Comparison of ENCODE assay signal across 8 cellular contexts in genomic region chr13:52195052-52195837, GRCh38. TPM values are rescaled to one million over a fixed set of nuclear protein-coding genes. Genes with fewer than 3 reads are reported as not detected.
DNase-seq lines count a peak whose midpoint lies in the region; ATAC-seq, FAIRE-seq and TF ChIP-seq lines count a peak whose summit lies in the region.

No MANE protein-coding gene starts in this region.

- H3K4me1 ChIP-seq in BE2C (no peaks in the 10 kb centered on the region), duodenal mucosa (ENCODE audit: control insufficient read depth in 1 of 2, insufficient read depth in 2 of 2, low read length in 2 of 2) (peaks cover 4 to 12% of the 10 kb centered on the region in 2 donors)

- ATAC-seq in GM19395 (IDR thresholded peaks at IDR 0.05; ENCODE audit: unreplicated experiment): peak; percentile 70

- H3K36me3 ChIP-seq in BE2C (0 out of 2 replicates have a peak, but pooled peaks cover 2% of the 10 kb centered on the region), duodenal mucosa (ENCODE audit: control insufficient read depth in 1 of 2, insufficient read depth in 2 of 2, low read length in 2 of 2) (no peaks in the 10 kb centered on the region)

- no peak for DNase-seq in BE2C
- DNase-seq in HL-60 (ENCODE audit: low read depth in 1 of 2, low spot score in 1 of 2): peak; percentile 14 to 57
- peak; percentile 67 to 70 for DNase-seq in activated CD4-positive, alpha-beta T cell treated with anti-CD3 and anti-CD28 coated beads, Interleukin-2, amount 50 U/mL, for 48 hours
- peak; percentile 52 for DNase-seq in medulla oblongata (ENCODE audit: extremely low spot score)
- peak in 2 of 3 experiments; percentile 43 to 60 for DNase-seq in stimulated activated CD4-positive, alpha-beta T cell treated with anti-CD3 and anti-CD28 coated beads, TNF-alpha, amount 100 ng/mL, for 24 hours (ENCODE audit: low read depth in 3 of 3)
- DNase-seq in RCC 7860 (ENCODE audit: low spot score): no peak

- H3K27ac ChIP-seq in HL-60 (replicated peaks) (peak overlapping the region; percentile 81), duodenal mucosa (ENCODE audit: low read depth, low read length) (no peak overlapping the region)

- H3K9ac ChIP-seq in duodenal mucosa (ENCODE audit: low read depth in 1 of 2, low read length in 2 of 2): peak overlapping the region; percentile 85 to 93

- no peaks in the 10 kb centered on the region for H3K9me3 ChIP-seq in BE2C
- no peaks in the 10 kb centered on the region for H3K9me3 ChIP-seq in duodenal mucosa (ENCODE audit: control insufficient read depth in 1 of 2, low read length in 2 of 2)

- H3K27me3 ChIP-seq in BE2C (no peaks in the 10 kb centered on the region), HL-60 (ENCODE audit: insufficient read depth, poor library complexity, severe bottlenecking) (no peaks in the 10 kb centered on the region), duodenal mucosa (ENCODE audit: control insufficient read depth in 1 of 2, insufficient read depth in 2 of 2, low read length in 2 of 2) (no peaks in the 10 kb centered on the region)

- FAIRE-seq in RCC 7860 (lab: Jason Lieb, UNC): no peak

- H3K4me3 ChIP-seq in BE2C (ENCODE audit: low read depth, low read length) (peak overlapping the region; percentile 100), HL-60 (replicated peaks; ENCODE audit: insufficient read depth, low read length) (peak overlapping the region; percentile 89), duodenal mucosa (ENCODE audit: low read depth in 1 of 2, low read length in 2 of 2) (peak overlapping the region; percentile 94 to 100)

- TF ChIP-seq CTCF in BE2C (IDR thresholded peaks at IDR 0.05; ENCODE audit: low read depth, low read length): no peak
- no peak for TF ChIP-seq CTCF in HL-60 (IDR thresholded peaks at IDR 0.05; ENCODE audit: insufficient read depth, low read length)

RNA-seq across cellular contexts. Expression of gene NEK3, which starts 35.8 kb away (rescaled TPM):
- polyA plus RNA-seq in BE2C (2012; ENCODE audit: insufficient read depth, insufficient read length, low read depth): 23.4 TPM

Comparison
In these comparisons a context has a peak if more than half of its experiments do, and no peak if none do; other contexts are left out.
1. DNase-seq: peak in HL-60 (2 of 2), activated CD4-positive, alpha-beta T cell treated with anti-CD3 and anti-CD28 coated beads, Interleukin-2, amount 50 U/mL, for 48 hours (2 of 2), medulla oblongata (single experiment) and stimulated activated CD4-positive, alpha-beta T cell treated with anti-CD3 and anti-CD28 coated beads, TNF-alpha, amount 100 ng/mL, for 24 hours (2 of 3); none in BE2C (single experiment) and RCC 7860 (single experiment).
2. Peak in every context shown above with its lines, with median percentiles within 50 percentile points of each other: H3K4me3 ChIP-seq.